ENCODE assay signal across 13 cellular contexts in genomic region chr17:56870163-56870651, GRCh38. TPM values are rescaled to one million over a fixed set of nuclear protein-coding genes. Genes with fewer than 3 reads are reported as not detected.
DNase-seq lines count a peak whose midpoint lies in the region; ATAC-seq and TF ChIP-seq lines count a peak whose summit lies in the region.
"Had no signal": no experiment of that assay in that cellular context is flagged by ENCODE, and none has a peak within 500 bp of the region (broad histone marks: within the 10 kb centered on the region; RNA-seq: fewer than 3 reads in every experiment).

No MANE protein-coding gene starts in this region.

- H3K36me3 Mint-ChIP-seq in stimulated activated naive CD8-positive, alpha-beta T cell treated with anti-CD3 and anti-CD28 coated beads, Interleukin-15, Interleukin-2, amounts not matched to agents 100 ng/mL and 50 ng/mL, for 24 hours (ENCODE audit: low read depth), result peaks cover 9% of the 10 kb centered on the region
- H3K36me3 Mint-ChIP-seq in WTC11, result no peaks in the 10 kb centered on the region

- no peaks in the 10 kb centered on the region for H3K9me3 Mint-ChIP-seq in stimulated activated naive CD8-positive, alpha-beta T cell treated with anti-CD3 and anti-CD28 coated beads, Interleukin-15, Interleukin-2, amounts not matched to agents 100 ng/mL and 50 ng/mL, for 24 hours
- H3K9me3 Mint-ChIP-seq in WTC11, result no peaks in the 10 kb centered on the region
- H3K9me3 Mint-ChIP-seq: activated naive CD8-positive, alpha-beta T cell treated with anti-CD3 and anti-CD28 coated beads, Interleukin-2, amount 10 ng/mL, durations not matched to agents 7 days and 5 days had no signal

- peaks cover 5% of the 10 kb centered on the region for H3K4me1 Mint-ChIP-seq in stimulated activated naive CD8-positive, alpha-beta T cell treated with anti-CD3 and anti-CD28 coated beads, Interleukin-15, Interleukin-2, amounts not matched to agents 100 ng/mL and 50 ng/mL, for 24 hours (ENCODE audit: low read depth)
- H3K4me1 Mint-ChIP-seq in WTC11, result no peaks in the 10 kb centered on the region

- peaks cover 5% of the 10 kb centered on the region for H3K27me3 Mint-ChIP-seq in stimulated activated naive CD8-positive, alpha-beta T cell treated with anti-CD3 and anti-CD28 coated beads, Interleukin-15, Interleukin-2, amounts not matched to agents 100 ng/mL and 50 ng/mL, for 24 hours
- no peaks in the 10 kb centered on the region for H3K27me3 Mint-ChIP-seq in WTC11 (ENCODE audit: low read depth)

- no peak overlapping the region for H3K4me3 Mint-ChIP-seq in stimulated activated naive CD8-positive, alpha-beta T cell treated with anti-CD3 and anti-CD28 coated beads, Interleukin-15, Interleukin-2, amounts not matched to agents 100 ng/mL and 50 ng/mL, for 24 hours
- H3K4me3 Mint-ChIP-seq in WTC11, result no peak overlapping the region
- H3K4me3 Mint-ChIP-seq: activated naive CD8-positive, alpha-beta T cell treated with anti-CD3 and anti-CD28 coated beads, Interleukin-2, amount 10 ng/mL, durations not matched to agents 7 days and 5 days had no signal

- no peak for ATAC-seq in stimulated activated naive CD8-positive, alpha-beta T cell treated with anti-CD3 and anti-CD28 coated beads, Interleukin-15, Interleukin-2, amounts not matched to agents 100 U/mL and 50 U/mL, for 24 hours
- ATAC-seq in GM21529 (IDR thresholded peaks at IDR 0.05; ENCODE audit: unreplicated experiment) (peak; percentile 69), WTC11 (no peak)
- ATAC-seq: SK-N-SH treated with all-trans-retinoic acid at 6 μM for 48 hours had no signal

- DNase-seq in stimulated activated naive CD8-positive, alpha-beta T cell treated with anti-CD3 and anti-CD28 coated beads, Interleukin-15, Interleukin-2, amounts not matched to agents 100 U/mL and 50 U/mL, for 24 hours, result no peak
- DNase-seq in WTC11 (ENCODE audit: low spot score) (no peak), head of caudate nucleus (no peak), cortex of kidney (lab: John Stamatoyannopoulos, UW) (no peak), glomerular visceral epithelial cell (ENCODE audit: extremely low spot score) (no peak), GM19240 (ENCODE audit: insufficient read length, low spot score) (no peak)
- DNase-seq: activated CD4-positive, alpha-beta T cell treated with anti-CD3 and anti-CD28 coated beads for 1 hour; activated naive CD8-positive, alpha-beta T cell treated with anti-CD3 and anti-CD28 coated beads, Interleukin-2, amount 10 ng/mL, durations not matched to agents 7 days and 5 days; mesendoderm; NCI-H2107 had no signal

- intact Hi-C loops in head of caudate nucleus (cut with DNase I), result no loop called here

- TF ChIP-seq CTCF in WTC11 (IDR thresholded peaks at IDR 0.05), result no peak

- POLR2A ChIA-PET in WTC11 (lab: Charles Lee), result no interaction called here

- H3K27ac Mint-ChIP-seq in stimulated activated naive CD8-positive, alpha-beta T cell treated with anti-CD3 and anti-CD28 coated beads, Interleukin-15, Interleukin-2, amounts not matched to agents 100 ng/mL and 50 ng/mL, for 24 hours, result peak overlapping the region; percentile 49
- H3K27ac Mint-ChIP-seq in WTC11, result no peak overlapping the region; the same call in 1 of the 2 replicates
- H3K27ac Mint-ChIP-seq: activated naive CD8-positive, alpha-beta T cell treated with anti-CD3 and anti-CD28 coated beads, Interleukin-2, amount 10 ng/mL, durations not matched to agents 7 days and 5 days had no signal

- CTCF ChIA-PET in WTC11 (lab: Charles Lee), result interaction anchor here (1.3 kb wide), 1 partner anchor 33 kb away, joined by 3 read pairs; no protein-coding TSS in a partner anchor

TF ChIP-seq in WTC11, 78 proteins besides CTCF, POLR2A, EP300 and RAD21:
- TF ChIP-seq NFATC4 (CRISPR knock-in tag; IDR thresholded peaks at IDR 0.05) (no peak), ZNF317 (CRISPR knock-in tag; IDR thresholded peaks at IDR 0.05; ENCODE audit: borderline replicate concordance, low read depth) (peak; percentile 82)

RNA-seq across cellular contexts. Expression of gene DGKE, which starts 36.3 kb away (rescaled TPM):
- 8.5 to 9.4 TPM (median 9.3 TPM) in 3 replicates for total RNA-seq in WTC11 (2021)

RNA-seq across cellular contexts. Expression of gene C17orf67, which starts 36.5 kb away (rescaled TPM):
- total RNA-seq in WTC11 (2021), result 3.0 to 3.4 TPM (median 3.3 TPM) in 3 replicates

RNA-seq across cellular contexts. Expression of gene TRIM25, which starts 43.6 kb away (rescaled TPM):
- 36.6 to 49.0 TPM (median 38.9 TPM) in 3 replicates for total RNA-seq in WTC11 (2021)
